In the genomic region with DNA sequence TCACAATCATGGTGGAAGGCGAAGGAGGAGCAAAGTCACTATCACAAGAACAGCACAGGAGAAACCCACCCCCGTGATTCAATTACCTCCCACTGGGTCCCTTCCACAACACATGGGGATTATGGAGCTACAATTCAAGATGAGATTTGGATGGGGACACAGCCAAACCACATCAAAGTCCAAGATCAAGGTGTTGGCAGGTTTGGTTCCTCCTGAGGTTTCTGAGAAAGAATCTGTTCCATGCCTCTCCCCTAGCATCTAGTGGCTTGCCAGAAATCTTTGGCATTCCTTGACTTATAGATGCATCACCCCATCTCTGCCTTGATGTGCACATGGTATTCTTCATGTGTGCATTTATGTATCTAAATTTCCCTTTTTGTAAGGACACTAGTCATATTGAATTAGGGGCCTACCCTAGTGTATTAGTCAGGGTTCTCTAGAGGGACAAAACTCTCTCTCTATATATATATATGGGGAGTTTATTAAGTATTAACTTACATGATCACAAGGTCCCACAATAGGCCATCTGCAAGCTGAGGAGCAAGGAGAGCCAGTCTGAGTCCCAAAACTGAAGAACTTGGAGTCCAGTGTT, we compare ENCODE assay signal across 9 cellular contexts. TPM values are rescaled to one million over a fixed set of nuclear protein-coding genes. Genes with fewer than 3 reads are reported as not detected.
DNase-seq lines count a peak whose midpoint lies in the region; ATAC-seq and TF ChIP-seq lines count a peak whose summit lies in the region.
"Not testable (repeated sequence)": the region's sequence is repeated elsewhere in the genome, so short reads cannot be mapped to it uniquely, and the experiment has no call there.
"Had no signal": no experiment of that assay in that cellular context is flagged by ENCODE, and none has a peak within 500 bp of the region (broad histone marks: within the 10 kb centered on the region; RNA-seq: fewer than 3 reads in every experiment).

No MANE protein-coding gene starts in this region.

- intact Hi-C loops in CD8-positive, alpha-beta T cell (cut with DNase I, micrococcal nuclease): loop anchor here (1.0 to 5.0 kb wide), 3 partner anchors 30 to 42 kb away; a partner anchor contains a TSS
- intact Hi-C loops in naive thymus-derived CD4-positive, alpha-beta T cell (cut with micrococcal nuclease): loop anchor here (1.0 to 5.0 kb wide), 6 partner anchors 16 to 54 kb away; a partner anchor contains a TSS

- H3K4me3 Mint-ChIP-seq in CD8-positive, alpha-beta T cell; T-helper 17 cell; activated CD8-positive, alpha-beta memory T cell treated with anti-CD3 and anti-CD28 coated beads, Interleukin-2, amount 10 ng/mL, durations not matched to agents 7 days and 5 days; activated naive CD8-positive, alpha-beta T cell treated with anti-CD3 and anti-CD28 coated beads for 36 hours: not testable (repeated sequence)
- H3K4me3 Mint-ChIP-seq in naive thymus-derived CD4-positive, alpha-beta T cell: peak overlapping the region in 3 of 10 donors; percentile 9 to 42 (median 32)

- TF ChIP-seq CTCF in CD8-positive, alpha-beta T cell (IDR thresholded peaks at IDR 0.05); astrocyte of the spinal cord (IDR thresholded peaks at IDR 0.05; ENCODE audit: low read depth, low read length): not testable (repeated sequence)

- CTCF ChIA-PET in CD8-positive, alpha-beta T cell (lab: Charles Lee): interaction anchor here (0.8 to 1.4 kb wide), 2 partner anchors 52 to 202 kb away, joined by 3 read pairs; no protein-coding TSS in a partner anchor
- CTCF ChIA-PET in activated CD8-positive, alpha-beta memory T cell treated with anti-CD3 and anti-CD28 coated beads, Interleukin-2, amount 10 ng/mL, durations not matched to agents 7 days and 5 days (lab: Charles Lee): interaction anchor here (1.6 to 3.0 kb wide), 4 partner anchors 14 to 55 kb away, joined by 4 to 10 read pairs (median 4); no protein-coding TSS in a partner anchor
- CTCF ChIA-PET in naive thymus-derived CD4-positive, alpha-beta T cell (lab: Charles Lee): interaction anchor here (0.8 to 1.3 kb wide), 2 partner anchors 13 to 23 kb away, joined by 4 to 5 read pairs; no protein-coding TSS in a partner anchor

- POLR2A ChIA-PET in CD8-positive, alpha-beta T cell (lab: Charles Lee): interaction anchor here (0.7 kb wide), 1 partner anchor 18 kb away, joined by 3 read pairs; no protein-coding TSS in a partner anchor
- POLR2A ChIA-PET in naive thymus-derived CD4-positive, alpha-beta T cell (lab: Charles Lee): not testable (repeated sequence)

- not testable (repeated sequence) for H3K27me3 Mint-ChIP-seq in CD8-positive, alpha-beta T cell (ENCODE audit: low read depth); T-helper 17 cell; activated CD8-positive, alpha-beta memory T cell treated with anti-CD3 and anti-CD28 coated beads, Interleukin-2, amount 10 ng/mL, durations not matched to agents 7 days and 5 days; activated naive CD8-positive, alpha-beta T cell treated with anti-CD3 and anti-CD28 coated beads for 36 hours; naive thymus-derived CD4-positive, alpha-beta T cell

- peaks cover 43% of the 10 kb centered on the region for H3K4me1 ChIP-seq in CD8-positive, alpha-beta T cell (ENCODE audit: insufficient read depth, low read length)
- peaks cover 35 to 36% of the 10 kb centered on the region in 2 donors for H3K4me1 ChIP-seq in naive thymus-derived CD4-positive, alpha-beta T cell (ENCODE audit: control insufficient read depth in 2 of 2, insufficient read depth in 2 of 2, low read length in 2 of 2)

- not testable (repeated sequence) for H3K27ac ChIP-seq in CD8-positive, alpha-beta T cell (ENCODE audit: low read depth, low read length); naive thymus-derived CD4-positive, alpha-beta T cell (ENCODE audit: low read depth, low read length)
- peak overlapping the region; percentile 76 for H3K27ac ChIP-seq in KOPT-K1 (ENCODE audit: low read depth, low read length, poor library complexity, severe bottlenecking)

- not testable (repeated sequence) for H3K9me3 ChIP-seq in CD8-positive, alpha-beta T cell (ENCODE audit: low read length); KOPT-K1 (ENCODE audit: insufficient read depth, low read length, poor library complexity, severe bottlenecking); T-helper 17 cell (ENCODE audit: control insufficient read depth, low read length, poor library complexity, severe bottlenecking); naive thymus-derived CD4-positive, alpha-beta T cell (ENCODE audit: control insufficient read depth in 2 of 3, low read length in 3 of 3)

- not testable (repeated sequence) for H3K4me3 ChIP-seq in CD8-positive, alpha-beta T cell (ENCODE audit: low read depth, low read length); astrocyte of the spinal cord (ENCODE audit: low read depth, low read length); naive thymus-derived CD4-positive, alpha-beta T cell (ENCODE audit: low read length)

- not testable (repeated sequence) for DNase-seq in CD8-positive, alpha-beta T cell; T-helper 17 cell; activated CD8-positive, alpha-beta memory T cell treated with anti-CD3 and anti-CD28 coated beads, Interleukin-2, amount 10 ng/mL, durations not matched to agents 7 days and 5 days; naive thymus-derived CD4-positive, alpha-beta T cell; stimulated activated naive CD8-positive, alpha-beta T cell treated with anti-CD3 and anti-CD28 coated beads, Interleukin-15, Interleukin-2, amounts not matched to agents 100 U/mL and 50 U/mL, for 24 hours
- peak; percentile 10 for DNase-seq in activated naive CD8-positive, alpha-beta T cell treated with anti-CD3 and anti-CD28 coated beads for 36 hours
- peak; percentile 36 for DNase-seq in astrocyte of the spinal cord (ENCODE audit: low read depth, low spot score)

- not testable (repeated sequence) for H3K9me3 Mint-ChIP-seq in CD8-positive, alpha-beta T cell; activated CD8-positive, alpha-beta memory T cell treated with anti-CD3 and anti-CD28 coated beads, Interleukin-2, amount 10 ng/mL, durations not matched to agents 7 days and 5 days (ENCODE audit: low read depth); activated naive CD8-positive, alpha-beta T cell treated with anti-CD3 and anti-CD28 coated beads for 36 hours; naive thymus-derived CD4-positive, alpha-beta T cell

- not testable (repeated sequence) for H3K36me3 Mint-ChIP-seq in CD8-positive, alpha-beta T cell; T-helper 17 cell (ENCODE audit: low read depth); activated naive CD8-positive, alpha-beta T cell treated with anti-CD3 and anti-CD28 coated beads for 36 hours
- peaks cover 31% of the 10 kb centered on the region for H3K36me3 Mint-ChIP-seq in activated CD8-positive, alpha-beta memory T cell treated with anti-CD3 and anti-CD28 coated beads, Interleukin-2, amount 10 ng/mL, durations not matched to agents 7 days and 5 days
- H3K36me3 Mint-ChIP-seq in naive thymus-derived CD4-positive, alpha-beta T cell: peaks cover 0 to 22% (median 0%) of the 10 kb centered on the region in 5 donors

- H3K27me3 ChIP-seq in CD8-positive, alpha-beta T cell (ENCODE audit: insufficient read depth, low read length); naive thymus-derived CD4-positive, alpha-beta T cell (ENCODE audit: control insufficient read depth in 2 of 2, insufficient read depth in 2 of 2, low read length in 2 of 2): not testable (repeated sequence)

- not testable (repeated sequence) for H3K36me3 ChIP-seq in CD8-positive, alpha-beta T cell (ENCODE audit: insufficient read depth, low read length); KOPT-K1 (ENCODE audit: insufficient read depth, low read length); naive thymus-derived CD4-positive, alpha-beta T cell (ENCODE audit: control insufficient read depth in 2 of 3, insufficient read depth in 3 of 3, low read length in 3 of 3)

- H3K4me1 Mint-ChIP-seq in CD8-positive, alpha-beta T cell (ENCODE audit: low read depth): peaks cover 68% of the 10 kb centered on the region
- peaks cover 28% of the 10 kb centered on the region for H3K4me1 Mint-ChIP-seq in T-helper 17 cell
- H3K4me1 Mint-ChIP-seq in activated CD8-positive, alpha-beta memory T cell treated with anti-CD3 and anti-CD28 coated beads, Interleukin-2, amount 10 ng/mL, durations not matched to agents 7 days and 5 days: peaks cover 75% of the 10 kb centered on the region
- peaks cover 61% of the 10 kb centered on the region for H3K4me1 Mint-ChIP-seq in activated naive CD8-positive, alpha-beta T cell treated with anti-CD3 and anti-CD28 coated beads for 36 hours
- H3K4me1 Mint-ChIP-seq in naive thymus-derived CD4-positive, alpha-beta T cell: peaks cover 33 to 64% (median 52%) of the 10 kb centered on the region in 7 donors

- not testable (repeated sequence) for ATAC-seq in CD8-positive, alpha-beta T cell; T-helper 17 cell; activated CD8-positive, alpha-beta memory T cell treated with anti-CD3 and anti-CD28 coated beads, Interleukin-2, amount 10 ng/mL, durations not matched to agents 7 days and 5 days; naive thymus-derived CD4-positive, alpha-beta T cell
- ATAC-seq in stimulated activated naive CD8-positive, alpha-beta T cell treated with anti-CD3 and anti-CD28 coated beads, Interleukin-15, Interleukin-2, amounts not matched to agents 100 U/mL and 50 U/mL, for 24 hours: peak; percentile 53

- H3K27ac Mint-ChIP-seq in CD8-positive, alpha-beta T cell: peak overlapping the region; percentile 86
- H3K27ac Mint-ChIP-seq in T-helper 17 cell: peak overlapping the region; percentile 98
- peak overlapping the region; percentile 77 for H3K27ac Mint-ChIP-seq in activated CD8-positive, alpha-beta memory T cell treated with anti-CD3 and anti-CD28 coated beads, Interleukin-2, amount 10 ng/mL, durations not matched to agents 7 days and 5 days
- H3K27ac Mint-ChIP-seq in activated naive CD8-positive, alpha-beta T cell treated with anti-CD3 and anti-CD28 coated beads for 36 hours: peak overlapping the region; percentile 36
- peak overlapping the region; percentile 11 to 93 (median 66) for H3K27ac Mint-ChIP-seq in naive thymus-derived CD4-positive, alpha-beta T cell

- in situ Hi-C loops in astrocyte of the spinal cord (cut with HindIII; ENCODE audit: low sequenced_read_pairs): not testable (repeated sequence)

RNA-seq across cellular contexts. Expression of a gene that starts 42.8 kb away (rescaled TPM):
- 1 to 10 TPM; 4.6 to 7.3 TPM for total RNA-seq in CD8-positive, alpha-beta T cell
- 1 to 10 TPM; 4.0 to 4.3 TPM for total RNA-seq in T-helper 17 cell
- total RNA-seq in activated CD8-positive, alpha-beta memory T cell treated with anti-CD3 and anti-CD28 coated beads, Interleukin-2, amount 10 ng/mL, durations not matched to agents 7 days and 5 days: 10 to 100 TPM; 37.0 to 66.8 TPM
- total RNA-seq in activated naive CD8-positive, alpha-beta T cell treated with anti-CD3 and anti-CD28 coated beads for 36 hours: 1 to 10 TPM; 6.9 to 9.9 TPM
- total RNA-seq in naive thymus-derived CD4-positive, alpha-beta T cell: 1 to 10 TPM in 4 of 5 experiments, under 1 TPM in 1; 0.92 to 8.7 (median 2.4) TPM
- polyA plus RNA-seq in naive thymus-derived CD4-positive, alpha-beta T cell: 1 to 10 TPM; 1.6 to 1.8 TPM
- polyA plus RNA-seq: K562 had no signal

RNA-seq across cellular contexts. Expression of a gene that starts 42.8 kb away (rescaled TPM):
- 10 to 100 TPM; 13.4 to 13.7 TPM for total RNA-seq in CD8-positive, alpha-beta T cell
- total RNA-seq in T-helper 17 cell: 1 to 10 TPM; 6.0 to 8.1 TPM
- total RNA-seq in activated CD8-positive, alpha-beta memory T cell treated with anti-CD3 and anti-CD28 coated beads, Interleukin-2, amount 10 ng/mL, durations not matched to agents 7 days and 5 days: 10 to 100 TPM; 41.8 to 63.4 TPM
- 10 to 100 TPM; 24.8 TPM for total RNA-seq in activated naive CD8-positive, alpha-beta T cell treated with anti-CD3 and anti-CD28 coated beads for 36 hours
- total RNA-seq in naive thymus-derived CD4-positive, alpha-beta T cell: 10 to 100 TPM in 2 of 5 experiments, 1 to 10 TPM in 3; 7.7 to 16.8 (median 9.7) TPM
- 1 to 10 TPM; 4.6 to 6.1 TPM for polyA plus RNA-seq in naive thymus-derived CD4-positive, alpha-beta T cell

Comparison
In these comparisons a context has a peak if more than half of its experiments do, and no peak if none do; other contexts are left out.
1. H3K27ac Mint-ChIP-seq: peak in every context shown above with its lines; median percentile 98 in T-helper 17 cell; 86 in CD8-positive, alpha-beta T cell; 77 in activated CD8-positive, alpha-beta memory T cell treated with anti-CD3 and anti-CD28 coated beads, Interleukin-2, amount 10 ng/mL, durations not matched to agents 7 days and 5 days; 66 in naive thymus-derived CD4-positive, alpha-beta T cell; 36 in activated naive CD8-positive, alpha-beta T cell treated with anti-CD3 and anti-CD28 coated beads for 36 hours.